Comparison of ENCODE assay signal across 17 cellular contexts in the genomic region with DNA sequence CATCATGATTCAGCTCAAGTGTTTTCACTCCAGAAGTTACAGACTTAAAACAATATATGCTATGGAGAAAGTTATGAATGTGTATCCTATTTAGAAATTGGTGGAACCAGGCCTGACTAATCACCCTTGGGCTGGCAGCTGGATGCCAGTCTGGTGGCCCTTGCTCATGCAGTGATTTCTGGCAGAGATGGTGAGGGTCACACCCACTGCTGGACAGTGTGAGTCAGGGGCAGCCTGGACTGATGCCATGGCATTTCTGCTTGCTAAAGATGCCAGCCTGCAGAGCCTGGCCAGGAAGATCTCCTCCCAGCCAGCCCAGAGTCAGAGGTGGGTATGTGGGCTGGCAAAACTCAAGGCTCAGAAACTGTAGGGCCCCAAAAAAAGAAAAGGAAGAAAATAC.
A peak's percentile ranks its signal among the peaks of the same experiment; 100 is the strongest.
DNase-seq lines count a peak whose midpoint lies in the region; ATAC-seq and TF ChIP-seq lines count a peak whose summit lies in the region.
"Had no signal": no experiment of that assay in that cellular context is flagged by ENCODE, and none has a peak within 500 bp of the region (broad histone marks: within the 10 kb centered on the region; RNA-seq: fewer than 3 reads in every experiment).

No MANE protein-coding gene starts in this region.

- H3K27me3 ChIP-seq in RWPE2 (ENCODE audit: insufficient read depth, poor library complexity, severe bottlenecking): no peaks in the 10 kb centered on the region
- no peaks in the 10 kb centered on the region for H3K27me3 ChIP-seq in endodermal cell (ENCODE audit: control insufficient read depth, insufficient read depth, low read length, poor library complexity, severe bottlenecking)
- no peaks in the 10 kb centered on the region for H3K27me3 ChIP-seq in heart left ventricle
- H3K27me3 ChIP-seq: BE2C had no signal

- H3K9me3 ChIP-seq in RWPE2 (ENCODE audit: severe bottlenecking) (no peaks in the 10 kb centered on the region), endodermal cell (ENCODE audit: control insufficient read depth, low read length) (no peaks in the 10 kb centered on the region), heart left ventricle (no peaks in the 10 kb centered on the region)
- H3K9me3 ChIP-seq: BE2C had no signal

- intact Hi-C loops in heart left ventricle (cut with DNase I): no loop called here

- peak overlapping the region; percentile 9 for H3K27ac ChIP-seq in RWPE2 (ENCODE audit: poor library complexity, severe bottlenecking)
- H3K27ac ChIP-seq in epithelial cell of prostate: no peak overlapping the region
- no peak overlapping the region for H3K27ac ChIP-seq in endodermal cell (ENCODE audit: low read depth, low read length)
- H3K27ac ChIP-seq in heart left ventricle: no peak overlapping the region

- DNase-seq in HS-27A (ENCODE audit: low read depth) (peak; percentile 64), RWPE2 (ENCODE audit: low spot score) (peak; percentile 67), epithelial cell of prostate (ENCODE audit: low read depth, low spot score) (peak; percentile 6), endodermal cell (no peak), heart left ventricle (no peak)
- no peak for DNase-seq in effector CD4-positive, alpha-beta T cell
- DNase-seq: ACHN; BE2C; C1 segment of cervical spinal cord; CD4-positive, CD25-positive, alpha-beta regulatory T cell; CD8-positive, alpha-beta memory T cell; COR-L47; DMS79; GDM1; H7 had no signal

- H3K9ac ChIP-seq in endodermal cell (ENCODE audit: extremely low read depth, low read length, poor library complexity, severe bottlenecking): no peak overlapping the region

- no peaks in the 10 kb centered on the region for H3K36me3 Mint-ChIP-seq in endodermal cell (ENCODE audit: low read depth)
- H3K36me3 Mint-ChIP-seq: CD4-positive, CD25-positive, alpha-beta regulatory T cell; CD8-positive, alpha-beta memory T cell had no signal

- H3K4me1 ChIP-seq in RWPE2 (ENCODE audit: insufficient read depth, poor library complexity, severe bottlenecking): no peaks in the 10 kb centered on the region
- H3K4me1 ChIP-seq in endodermal cell (ENCODE audit: control insufficient read depth, insufficient read depth, low read length): no peaks in the 10 kb centered on the region
- H3K4me1 ChIP-seq in heart left ventricle: no peaks in the 10 kb centered on the region
- H3K4me1 ChIP-seq: BE2C had no signal

- H3K27me3 Mint-ChIP-seq in endodermal cell (ENCODE audit: insufficient read depth): no peaks in the 10 kb centered on the region
- H3K27me3 Mint-ChIP-seq: CD4-positive, CD25-positive, alpha-beta regulatory T cell; CD8-positive, alpha-beta memory T cell had no signal

- H3K27ac Mint-ChIP-seq in endodermal cell: no peak overlapping the region
- H3K27ac Mint-ChIP-seq: CD4-positive, CD25-positive, alpha-beta regulatory T cell; CD8-positive, alpha-beta memory T cell; GM23338 had no signal

- no peak overlapping the region for H3K4me3 Mint-ChIP-seq in endodermal cell
- H3K4me3 Mint-ChIP-seq: CD4-positive, CD25-positive, alpha-beta regulatory T cell; CD8-positive, alpha-beta memory T cell; GM23338 had no signal

- H3K9me3 Mint-ChIP-seq in endodermal cell: no peaks in the 10 kb centered on the region
- H3K9me3 Mint-ChIP-seq: CD8-positive, alpha-beta memory T cell had no signal

- H3K4me3 ChIP-seq in RWPE2 (ENCODE audit: severe bottlenecking): no peak overlapping the region
- no peak overlapping the region for H3K4me3 ChIP-seq in endodermal cell (ENCODE audit: low read length)
- H3K4me3 ChIP-seq in heart left ventricle: no peak overlapping the region
- H3K4me3 ChIP-seq: GM23338 had no signal

- no peak for TF ChIP-seq CTCF in RWPE2 (IDR thresholded peaks at IDR 0.05; ENCODE audit: poor library complexity, severe bottlenecking)
- no peak for TF ChIP-seq CTCF in endodermal cell (conservative IDR thresholded peaks at IDR 0.05)
- TF ChIP-seq CTCF in heart left ventricle (IDR thresholded peaks at IDR 0.05): no peak

- H3K4me1 Mint-ChIP-seq in endodermal cell: no peaks in the 10 kb centered on the region
- H3K4me1 Mint-ChIP-seq: CD4-positive, CD25-positive, alpha-beta regulatory T cell; CD8-positive, alpha-beta memory T cell; GM23338 had no signal

- H3K36me3 ChIP-seq in RWPE2 (ENCODE audit: low read depth) (no peaks in the 10 kb centered on the region), endodermal cell (ENCODE audit: control insufficient read depth, insufficient read depth, low read length) (no peaks in the 10 kb centered on the region), heart left ventricle (no peaks in the 10 kb centered on the region)
- H3K36me3 ChIP-seq: BE2C had no signal

- ATAC-seq in RWPE2 (ENCODE audit: low read depth) (peak; percentile 78), GM18502 (IDR thresholded peaks at IDR 0.05; ENCODE audit: poor library complexity, unreplicated experiment) (no peak), heart left ventricle (no peak)
- ATAC-seq: GM23338 had no signal

- TF ChIP-seq POLR2A in heart left ventricle (IDR thresholded peaks at IDR 0.05): no peak

Comparison
In these comparisons a context has a peak if more than half of its experiments do, and no peak if none do; other contexts are left out.
1. DNase-seq: peak in HS-27A (single experiment), RWPE2 (single experiment) and epithelial cell of prostate (single experiment); none in endodermal cell (single experiment), effector CD4-positive, alpha-beta T cell (single experiment) and heart left ventricle (0 of 5).